In the genomic region with DNA sequence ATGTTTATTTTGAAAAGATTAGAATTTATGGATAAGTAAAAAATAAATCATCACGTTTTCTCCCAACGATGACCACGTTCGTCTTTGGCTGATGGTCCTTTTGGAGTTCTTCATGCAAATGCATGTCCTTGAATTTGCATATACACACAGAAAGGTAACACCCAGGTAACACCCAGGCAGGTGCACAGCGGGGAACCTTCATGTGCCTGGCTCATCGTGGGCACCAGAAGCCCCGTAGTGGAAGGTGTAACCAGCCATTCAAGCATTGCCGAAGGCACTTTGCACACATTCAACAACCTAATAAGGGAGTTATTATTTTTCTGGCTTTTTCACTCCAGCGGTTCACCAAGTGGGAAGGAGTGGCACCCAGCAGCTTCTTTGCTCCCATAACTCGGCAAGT, we compare ENCODE assay signal across 9 cellular contexts.
"Had no signal": no experiment of that assay in that cellular context is flagged by ENCODE, and none has a peak within 500 bp of the region (broad histone marks: within the 10 kb centered on the region; RNA-seq: fewer than 3 reads in every experiment).

No MANE protein-coding gene starts in this region.

- ATAC-seq: activated naive CD4-positive, alpha-beta T cell treated with anti-CD3 and anti-CD28 coated beads, Interleukin-2, amount 50 U/mL, for 72 hours; left lung; pancreas; WTC11 had no signal

- DNase-seq: activated CD4-positive, alpha-beta T cell treated with anti-CD3 and anti-CD28 coated beads, Interleukin-2, amount 10 ng/mL, durations not matched to agents 24 days and 14 days; foreskin melanocyte; mesenchymal stem cell; nephron progenitor cell; stomach had no signal

- H3K4me1 Mint-ChIP-seq: activated CD4-positive, alpha-beta T cell treated with anti-CD3 and anti-CD28 coated beads, Interleukin-2, amount 10 ng/mL, durations not matched to agents 24 days and 14 days; WTC11 had no signal

- H3K27me3 Mint-ChIP-seq: activated CD4-positive, alpha-beta T cell treated with anti-CD3 and anti-CD28 coated beads, Interleukin-2, amount 10 ng/mL, durations not matched to agents 24 days and 14 days had no signal

- H3K9me3 Mint-ChIP-seq: activated CD4-positive, alpha-beta T cell treated with anti-CD3 and anti-CD28 coated beads, Interleukin-2, amount 10 ng/mL, durations not matched to agents 24 days and 14 days; activated naive CD4-positive, alpha-beta T cell treated with anti-CD3 and anti-CD28 coated beads, Interleukin-2, amount 50 U/mL, for 72 hours had no signal

- H3K4me3 Mint-ChIP-seq: activated CD4-positive, alpha-beta T cell treated with anti-CD3 and anti-CD28 coated beads, Interleukin-2, amount 10 ng/mL, durations not matched to agents 24 days and 14 days; nephron progenitor cell; WTC11 had no signal

- H3K27ac Mint-ChIP-seq: activated CD4-positive, alpha-beta T cell treated with anti-CD3 and anti-CD28 coated beads, Interleukin-2, amount 10 ng/mL, durations not matched to agents 24 days and 14 days; nephron progenitor cell; WTC11 had no signal
